ENCODE assay signal across 11 cellular contexts in genomic region chr14:102817942-102818940, GRCh38. TPM values are rescaled to one million over a fixed set of nuclear protein-coding genes. Genes with fewer than 3 reads are reported as not detected.
A peak's percentile ranks its signal among the peaks of the same experiment; 100 is the strongest.
DNase-seq lines count a peak whose midpoint lies in the region; TF ChIP-seq lines count a peak whose summit lies in the region.
"Had no signal": no experiment of that assay in that cellular context is flagged by ENCODE, and none has a peak within 500 bp of the region (broad histone marks: within the 10 kb centered on the region; RNA-seq: fewer than 3 reads in every experiment).

No MANE protein-coding gene starts in this region.

- H3K27ac ChIP-seq in prostate gland, result no peak overlapping the region

- peaks cover 86% of the 10 kb centered on the region for H3K4me1 Mint-ChIP-seq in activated T-helper 1 cell treated with anti-CD3 and anti-CD28 coated beads, Interleukin-12 subunit alpha, Interleukin-12 subunit beta, Interleukin-2, Interleukin-4 antibody, amounts not matched to agents 30 ng/mL and 10 ng/mL and 1 ng/mL, durations not matched to agents 14 hours and 24 hours and 36 hours (ENCODE audit: low read depth)

- TF ChIP-seq POLR2A in prostate gland (IDR thresholded peaks at IDR 0.05), result no peak

- no peaks in the 10 kb centered on the region for H3K36me3 ChIP-seq in prostate gland

- no peaks in the 10 kb centered on the region for H3K4me1 ChIP-seq in prostate gland (replicated peaks)

- 57% methylated on average over 10 of the region's 10 CpGs for WGBS in prostate gland

- H3K4me3 ChIP-seq in prostate gland, result no peak overlapping the region

- no peaks in the 10 kb centered on the region for H3K27me3 Mint-ChIP-seq in activated T-helper 1 cell treated with anti-CD3 and anti-CD28 coated beads, Interleukin-12 subunit alpha, Interleukin-12 subunit beta, Interleukin-2, Interleukin-4 antibody, amounts not matched to agents 30 ng/mL and 10 ng/mL and 1 ng/mL, durations not matched to agents 14 hours and 24 hours and 36 hours (ENCODE audit: insufficient read depth)

- H3K36me3 Mint-ChIP-seq in activated T-helper 1 cell treated with anti-CD3 and anti-CD28 coated beads, Interleukin-12 subunit alpha, Interleukin-12 subunit beta, Interleukin-2, Interleukin-4 antibody, amounts not matched to agents 30 ng/mL and 10 ng/mL and 1 ng/mL, durations not matched to agents 14 hours and 24 hours and 36 hours (ENCODE audit: low read depth), result peaks cover 43% of the 10 kb centered on the region

- intact Hi-C loops in activated T-helper 1 cell treated with anti-CD3 and anti-CD28 coated beads, Interleukin-12 subunit alpha, Interleukin-12 subunit beta, Interleukin-2, Interleukin-4 antibody, amounts not matched to agents 30 ng/mL and 10 ng/mL and 1 ng/mL, durations not matched to agents 14 hours and 24 hours and 36 hours (cut with micrococcal nuclease), result no loop called here
- intact Hi-C loops in prostate gland (cut with DNase I), result no loop called here

- peak overlapping the region; percentile 85 for H3K27ac Mint-ChIP-seq in activated T-helper 1 cell treated with anti-CD3 and anti-CD28 coated beads, Interleukin-12 subunit alpha, Interleukin-12 subunit beta, Interleukin-2, Interleukin-4 antibody, amounts not matched to agents 30 ng/mL and 10 ng/mL and 1 ng/mL, durations not matched to agents 14 hours and 24 hours and 36 hours

- peak; percentile 37 for DNase-seq in stimulated activated CD4-positive, alpha-beta T cell treated with anti-CD3 and anti-CD28 coated beads, Interleukin-1b, Interleukin-23, amount 100 ng/mL, for 48 hours
- DNase-seq in stimulated activated CD4-positive, alpha-beta T cell treated with anti-CD3 and anti-CD28 coated beads, Interleukin-4, amount 100 ng/mL, for 4 hours, result no peak
- DNase-seq in activated T-helper 1 cell treated with anti-CD3 and anti-CD28 coated beads, Interleukin-12 subunit alpha, Interleukin-12 subunit beta, Interleukin-2, Interleukin-4 antibody, amounts not matched to agents 30 ng/mL and 10 ng/mL and 1 ng/mL, durations not matched to agents 14 hours and 24 hours and 36 hours (ENCODE audit: low spot score), result no peak
- DNase-seq in kidney tubule cell (ENCODE audit: low spot score), result peak; percentile 31
- no peak for DNase-seq in prostate gland (ENCODE audit: low spot score)
- DNase-seq in SKM-1 treated with dmso at 0.1 percent for 144 hours (lab: John Stamatoyannopoulos, UW; ENCODE audit: unreplicated experiment), result no peak
- no peak for DNase-seq in stimulated activated CD4-positive, alpha-beta T cell treated with anti-CD3 and anti-CD28 coated beads, Interleukin-2, amount 100 ng/mL, for 48 hours
- DNase-seq in medulla oblongata (ENCODE audit: extremely low spot score), result no peak
- DNase-seq: AML-193, amniotic stem cell, NCI-H1436 had no signal

- no peaks in the 10 kb centered on the region for H3K27me3 ChIP-seq in prostate gland (replicated peaks; ENCODE audit: insufficient read depth)

- no peaks in the 10 kb centered on the region for H3K9me3 ChIP-seq in prostate gland

- TF ChIP-seq CTCF in prostate gland (IDR thresholded peaks at IDR 0.05), result no peak

- no peaks in the 10 kb centered on the region for H3K9me3 Mint-ChIP-seq in activated T-helper 1 cell treated with anti-CD3 and anti-CD28 coated beads, Interleukin-12 subunit alpha, Interleukin-12 subunit beta, Interleukin-2, Interleukin-4 antibody, amounts not matched to agents 30 ng/mL and 10 ng/mL and 1 ng/mL, durations not matched to agents 14 hours and 24 hours and 36 hours

- peak overlapping the region; percentile 27 for H3K4me3 Mint-ChIP-seq in activated T-helper 1 cell treated with anti-CD3 and anti-CD28 coated beads, Interleukin-12 subunit alpha, Interleukin-12 subunit beta, Interleukin-2, Interleukin-4 antibody, amounts not matched to agents 30 ng/mL and 10 ng/mL and 1 ng/mL, durations not matched to agents 14 hours and 24 hours and 36 hours

RNA-seq across cellular contexts. Expression of gene TRAF3, which starts 41.0 kb away (rescaled TPM):
- total RNA-seq in activated T-helper 1 cell treated with anti-CD3 and anti-CD28 coated beads, Interleukin-12 subunit alpha, Interleukin-12 subunit beta, Interleukin-2, Interleukin-4 antibody, amounts not matched to agents 30 ng/mL and 10 ng/mL and 1 ng/mL, durations not matched to agents 14 hours and 24 hours and 36 hours, result 69.2 and 73.1 TPM in 2 replicates
- 10 to 100 TPM in 1 of 2 donors, 1 to 10 TPM in 1; 8.3 to 22.0 TPM for total RNA-seq in prostate gland

Comparison
In these comparisons a context has a peak if more than half of its experiments do, and no peak if none do; other contexts are left out.
1. DNase-seq: peak in stimulated activated CD4-positive, alpha-beta T cell treated with anti-CD3 and anti-CD28 coated beads, Interleukin-1b, Interleukin-23, amount 100 ng/mL, for 48 hours (single experiment) and kidney tubule cell (single experiment); none in stimulated activated CD4-positive, alpha-beta T cell treated with anti-CD3 and anti-CD28 coated beads, Interleukin-4, amount 100 ng/mL, for 4 hours (0 of 2), activated T-helper 1 cell treated with anti-CD3 and anti-CD28 coated beads, Interleukin-12 subunit alpha, Interleukin-12 subunit beta, Interleukin-2, Interleukin-4 antibody, amounts not matched to agents 30 ng/mL and 10 ng/mL and 1 ng/mL, durations not matched to agents 14 hours and 24 hours and 36 hours (single experiment), prostate gland (single experiment), SKM-1 treated with dmso at 0.1 percent for 144 hours (single experiment), stimulated activated CD4-positive, alpha-beta T cell treated with anti-CD3 and anti-CD28 coated beads, Interleukin-2, amount 100 ng/mL, for 48 hours (0 of 2) and medulla oblongata (single experiment).